Comparison of ENCODE assay signal across 17 cellular contexts in genomic region chr9:137175345-137175961, GRCh38. TPM values are rescaled to one million over a fixed set of nuclear protein-coding genes. Genes with fewer than 3 reads are reported as not detected.
DNase-seq lines count a peak whose midpoint lies in the region; ATAC-seq and TF ChIP-seq lines count a peak whose summit lies in the region.
"Had no signal": no experiment of that assay in that cellular context is flagged by ENCODE, and none has a peak within 500 bp of the region (broad histone marks: within the 10 kb centered on the region; RNA-seq: fewer than 3 reads in every experiment).

No MANE protein-coding gene starts in this region.

- H3K36me3 ChIP-seq in DOHH2 (ENCODE audit: control insufficient read depth, low read length) (peaks cover 10% of the 10 kb centered on the region), OCI-LY3 (replicated peaks; ENCODE audit: low read depth, low read length) (peaks cover 14% of the 10 kb centered on the region)

- peaks cover 7% of the 10 kb centered on the region for H3F3A ChIP-seq in DOHH2 (ENCODE audit: control insufficient read depth, insufficient read depth)

- intact Hi-C loops in activated T-helper 1 cell treated with anti-CD3 and anti-CD28 coated beads, Interleukin-12 subunit alpha, Interleukin-12 subunit beta, Interleukin-2, Interleukin-4 antibody, amounts not matched to agents 30 ng/mL and 10 ng/mL and 1 ng/mL, durations not matched to agents 14 hours and 24 hours and 36 hours (cut with micrococcal nuclease), result no loop called here

- H3K4me3 Mint-ChIP-seq in activated T-helper 1 cell treated with anti-CD3 and anti-CD28 coated beads, Interleukin-12 subunit alpha, Interleukin-12 subunit beta, Interleukin-2, Interleukin-4 antibody, amounts not matched to agents 30 ng/mL and 10 ng/mL and 1 ng/mL, durations not matched to agents 14 hours and 24 hours and 36 hours, result no peak overlapping the region
- H3K4me3 Mint-ChIP-seq: activated T-helper 17 cell treated with anti-CD3 and anti-CD28 coated beads, Interleukin-2, amount 50 U/mL, for 72 hours had no signal

- H3K79me2 ChIP-seq in DOHH2 (ENCODE audit: control insufficient read depth, low read length) (no peaks in the 10 kb centered on the region), OCI-LY3 (ENCODE audit: low read length) (no peaks in the 10 kb centered on the region)

- H3K27ac ChIP-seq in 22Rv1, result peak overlapping the region; percentile 98
- no peak overlapping the region for H3K27ac ChIP-seq in DOHH2 (ENCODE audit: low read depth, low read length)
- no peak overlapping the region for H3K27ac ChIP-seq in OCI-LY3 (ENCODE audit: low read length)
- no peak overlapping the region for H3K27ac ChIP-seq in foreskin keratinocyte

- peaks cover 24% of the 10 kb centered on the region for H3K4me1 ChIP-seq in DOHH2 (ENCODE audit: control insufficient read depth, low read length)
- peaks cover 23% of the 10 kb centered on the region for H3K4me1 ChIP-seq in OCI-LY3 (ENCODE audit: low read length)
- no peaks in the 10 kb centered on the region for H3K4me1 ChIP-seq in foreskin keratinocyte

- H3K9me3 Mint-ChIP-seq in activated T-helper 1 cell treated with anti-CD3 and anti-CD28 coated beads, Interleukin-12 subunit alpha, Interleukin-12 subunit beta, Interleukin-2, Interleukin-4 antibody, amounts not matched to agents 30 ng/mL and 10 ng/mL and 1 ng/mL, durations not matched to agents 14 hours and 24 hours and 36 hours, result no peaks in the 10 kb centered on the region
- H3K9me3 Mint-ChIP-seq: activated T-helper 17 cell treated with anti-CD3 and anti-CD28 coated beads, Interleukin-2, amount 50 U/mL, for 72 hours; T-cell had no signal

- H2AFZ ChIP-seq in OCI-LY3 (ENCODE audit: low read depth, low read length), result no peak overlapping the region

- H3K9ac ChIP-seq in OCI-LY3 (ENCODE audit: low read length), result no peak overlapping the region

- peaks cover 16% of the 10 kb centered on the region for H3K27me3 Mint-ChIP-seq in activated T-helper 1 cell treated with anti-CD3 and anti-CD28 coated beads, Interleukin-12 subunit alpha, Interleukin-12 subunit beta, Interleukin-2, Interleukin-4 antibody, amounts not matched to agents 30 ng/mL and 10 ng/mL and 1 ng/mL, durations not matched to agents 14 hours and 24 hours and 36 hours (ENCODE audit: insufficient read depth)

- TF ChIP-seq CTCF in 22Rv1 (IDR thresholded peaks at IDR 0.05) (no peak), DOHH2 (IDR thresholded peaks at IDR 0.05; ENCODE audit: low read depth, low read length, poor library complexity, severe bottlenecking) (peak; percentile 56), OCI-LY3 (IDR thresholded peaks at IDR 0.05; ENCODE audit: low read depth, low read length) (peak; percentile 58), foreskin keratinocyte (conservative IDR thresholded peaks at IDR 0.05) (peak; percentile 37)

- DNase-seq in foreskin keratinocyte, result no peak
- no peak for DNase-seq in NK-92 treated with Interleukin-12 subunit alpha and Interleukin-12 subunit beta, amount 100 ng/mL, for 24 hours (lab: John Stamatoyannopoulos, UW)
- no peak for DNase-seq in GM19240 (ENCODE audit: insufficient read length, low spot score)
- no peak for DNase-seq in activated T-helper 1 cell treated with anti-CD3 and anti-CD28 coated beads, Interleukin-12 subunit alpha, Interleukin-12 subunit beta, Interleukin-2, Interleukin-4 antibody, amounts not matched to agents 30 ng/mL and 10 ng/mL and 1 ng/mL, durations not matched to agents 14 hours and 24 hours and 36 hours (ENCODE audit: low spot score)
- DNase-seq: cerebellar nuclear complex; GDM1; stimulated activated CD4-positive, alpha-beta T cell treated with anti-CD3 and anti-CD28 coated beads, Interleukin-4, amount 100 ng/mL, for 24 hours; stimulated activated naive CD8-positive, alpha-beta T cell treated with anti-CD3 and anti-CD28 coated beads, Interleukin-15, Interleukin-2, amounts not matched to agents 100 U/mL and 50 U/mL, for 24 hours had no signal

- peaks cover 6% of the 10 kb centered on the region for H3K27me3 ChIP-seq in DOHH2 (ENCODE audit: control insufficient read depth, low read length)
- no peaks in the 10 kb centered on the region for H3K27me3 ChIP-seq in OCI-LY3 (ENCODE audit: low read depth, low read length)
- H3K27me3 ChIP-seq in foreskin keratinocyte, result peaks cover 49% of the 10 kb centered on the region

- H3K4me2 ChIP-seq in DOHH2 (ENCODE audit: low read length) (peak overlapping the region; percentile 16; the same call in 1 of the 2 replicates), OCI-LY3 (ENCODE audit: low read length) (peak overlapping the region; percentile 55)

- H3K9me3 ChIP-seq in DOHH2 (ENCODE audit: control insufficient read depth, insufficient read depth, low read length), result no peaks in the 10 kb centered on the region
- no peaks in the 10 kb centered on the region for H3K9me3 ChIP-seq in OCI-LY3 (ENCODE audit: insufficient read depth, low read length)

- ATAC-seq in foreskin keratinocyte (no peak), GM21786 (IDR thresholded peaks at IDR 0.05; ENCODE audit: unreplicated experiment) (no peak)
- ATAC-seq: activated T-helper 17 cell treated with anti-CD3 and anti-CD28 coated beads, Interleukin-2, amount 50 U/mL, for 72 hours; stimulated activated naive CD8-positive, alpha-beta T cell treated with anti-CD3 and anti-CD28 coated beads, Interleukin-15, Interleukin-2, amounts not matched to agents 100 U/mL and 50 U/mL, for 24 hours had no signal

- H3K4me3 ChIP-seq in DOHH2 (ENCODE audit: low read length) (no peak overlapping the region), OCI-LY3 (ENCODE audit: low read length) (peak overlapping the region; percentile 23; the same call in 1 of the 2 replicates)

- peaks cover 5% of the 10 kb centered on the region; the same call in 1 of the 2 replicates for H4K20me1 ChIP-seq in DOHH2 (ENCODE audit: control insufficient read depth, insufficient read depth, low read depth, low read length)
- H4K20me1 ChIP-seq in OCI-LY3 (ENCODE audit: insufficient read depth, low read length), result no peaks in the 10 kb centered on the region; the same call in 1 of the 2 replicates

- H3K9me2 ChIP-seq in DOHH2 (replicated peaks; ENCODE audit: control insufficient read depth, low read length), result no peaks in the 10 kb centered on the region

- no peaks in the 10 kb centered on the region for H3K4me1 Mint-ChIP-seq in activated T-helper 1 cell treated with anti-CD3 and anti-CD28 coated beads, Interleukin-12 subunit alpha, Interleukin-12 subunit beta, Interleukin-2, Interleukin-4 antibody, amounts not matched to agents 30 ng/mL and 10 ng/mL and 1 ng/mL, durations not matched to agents 14 hours and 24 hours and 36 hours (ENCODE audit: low read depth)
- H3K4me1 Mint-ChIP-seq: activated T-helper 17 cell treated with anti-CD3 and anti-CD28 coated beads, Interleukin-2, amount 50 U/mL, for 72 hours had no signal

- H3K36me3 Mint-ChIP-seq in activated T-helper 1 cell treated with anti-CD3 and anti-CD28 coated beads, Interleukin-12 subunit alpha, Interleukin-12 subunit beta, Interleukin-2, Interleukin-4 antibody, amounts not matched to agents 30 ng/mL and 10 ng/mL and 1 ng/mL, durations not matched to agents 14 hours and 24 hours and 36 hours (ENCODE audit: low read depth), result peaks cover 3% of the 10 kb centered on the region
- H3K36me3 Mint-ChIP-seq: T-cell had no signal

- H3K27ac Mint-ChIP-seq in activated T-helper 1 cell treated with anti-CD3 and anti-CD28 coated beads, Interleukin-12 subunit alpha, Interleukin-12 subunit beta, Interleukin-2, Interleukin-4 antibody, amounts not matched to agents 30 ng/mL and 10 ng/mL and 1 ng/mL, durations not matched to agents 14 hours and 24 hours and 36 hours, result no peak overlapping the region
- H3K27ac Mint-ChIP-seq: activated T-helper 17 cell treated with anti-CD3 and anti-CD28 coated beads, Interleukin-2, amount 50 U/mL, for 72 hours; T-cell had no signal

RNA-seq across cellular contexts. Expression of gene TMEM210, which starts 3.6 kb away (rescaled TPM):
- not detected in 2 replicates for total RNA-seq in foreskin keratinocyte
- not detected in 2 replicates for polyA plus RNA-seq in foreskin keratinocyte
- total RNA-seq in activated T-helper 1 cell treated with anti-CD3 and anti-CD28 coated beads, Interleukin-12 subunit alpha, Interleukin-12 subunit beta, Interleukin-2, Interleukin-4 antibody, amounts not matched to agents 30 ng/mL and 10 ng/mL and 1 ng/mL, durations not matched to agents 14 hours and 24 hours and 36 hours, result not detected in 2 replicates
- total RNA-seq: activated T-helper 17 cell treated with anti-CD3 and anti-CD28 coated beads, Interleukin-2, amount 50 U/mL, for 72 hours; mesenteric fat pad; pulmonary artery endothelial cell; T-cell had no signal
- polyA plus RNA-seq: esophagus had no signal

RNA-seq across cellular contexts. Expression of gene LRRC26, which starts 5.6 kb away (rescaled TPM):
- total RNA-seq in foreskin keratinocyte, result not detected in 2 replicates
- polyA plus RNA-seq in foreskin keratinocyte, result not detected in 2 replicates
- 0.21 TPM in 1 of 2 replicates, not detected in the other for total RNA-seq in activated T-helper 1 cell treated with anti-CD3 and anti-CD28 coated beads, Interleukin-12 subunit alpha, Interleukin-12 subunit beta, Interleukin-2, Interleukin-4 antibody, amounts not matched to agents 30 ng/mL and 10 ng/mL and 1 ng/mL, durations not matched to agents 14 hours and 24 hours and 36 hours
- total RNA-seq: activated T-helper 17 cell treated with anti-CD3 and anti-CD28 coated beads, Interleukin-2, amount 50 U/mL, for 72 hours; mesenteric fat pad; pulmonary artery endothelial cell; T-cell had no signal

RNA-seq across cellular contexts. Expression of gene ANAPC2, which starts 12.9 kb away (rescaled TPM):
- total RNA-seq in foreskin keratinocyte, result 20.8 TPM in 2 replicates
- 16.4 and 17.2 TPM in 2 replicates for polyA plus RNA-seq in foreskin keratinocyte
- 62.5 and 63.6 TPM in 2 replicates for total RNA-seq in activated T-helper 1 cell treated with anti-CD3 and anti-CD28 coated beads, Interleukin-12 subunit alpha, Interleukin-12 subunit beta, Interleukin-2, Interleukin-4 antibody, amounts not matched to agents 30 ng/mL and 10 ng/mL and 1 ng/mL, durations not matched to agents 14 hours and 24 hours and 36 hours

RNA-seq across cellular contexts. Expression of gene SSNA1, which starts 13.0 kb away (rescaled TPM):
- 98.8 and 102 TPM in 2 replicates for total RNA-seq in foreskin keratinocyte
- polyA plus RNA-seq in foreskin keratinocyte, result 174 and 179 TPM in 2 replicates
- 101 and 105 TPM in 2 replicates for total RNA-seq in activated T-helper 1 cell treated with anti-CD3 and anti-CD28 coated beads, Interleukin-12 subunit alpha, Interleukin-12 subunit beta, Interleukin-2, Interleukin-4 antibody, amounts not matched to agents 30 ng/mL and 10 ng/mL and 1 ng/mL, durations not matched to agents 14 hours and 24 hours and 36 hours

RNA-seq across cellular contexts. Expression of gene TPRN, which starts 25.1 kb away (rescaled TPM):
- total RNA-seq in foreskin keratinocyte, result 6.2 and 6.6 TPM in 2 replicates
- 6.1 TPM in 2 replicates for polyA plus RNA-seq in foreskin keratinocyte
- 15.6 and 17.2 TPM in 2 replicates for total RNA-seq in activated T-helper 1 cell treated with anti-CD3 and anti-CD28 coated beads, Interleukin-12 subunit alpha, Interleukin-12 subunit beta, Interleukin-2, Interleukin-4 antibody, amounts not matched to agents 30 ng/mL and 10 ng/mL and 1 ng/mL, durations not matched to agents 14 hours and 24 hours and 36 hours
